ENCODE assay signal across 1 cellular context in the genomic region with DNA sequence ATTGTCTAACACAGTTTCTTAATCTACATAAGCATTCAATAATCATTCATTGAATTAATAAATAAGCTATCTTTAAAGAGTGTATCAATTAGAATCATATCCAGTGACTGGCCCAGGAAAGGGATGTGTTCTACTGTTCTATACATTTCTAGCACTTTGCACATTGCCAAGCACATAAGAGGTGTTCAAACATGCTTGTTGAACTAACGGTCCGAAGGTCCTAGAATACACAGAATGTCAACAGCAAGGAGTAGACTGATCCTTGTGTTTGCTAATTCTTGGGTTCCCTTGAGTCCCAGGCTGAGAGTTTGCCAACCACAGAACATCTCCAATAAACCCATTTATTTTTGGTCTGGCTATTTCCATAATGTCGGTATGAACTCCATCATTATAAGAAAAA.
TF ChIP-seq lines count a peak whose summit lies in the region.

No MANE protein-coding gene starts in this region.

TF ChIP-seq in HepG2, 621 proteins besides CTCF, POLR2A, EP300 and RAD21 (continued from another document):
- TF ChIP-seq, protein P1, sequence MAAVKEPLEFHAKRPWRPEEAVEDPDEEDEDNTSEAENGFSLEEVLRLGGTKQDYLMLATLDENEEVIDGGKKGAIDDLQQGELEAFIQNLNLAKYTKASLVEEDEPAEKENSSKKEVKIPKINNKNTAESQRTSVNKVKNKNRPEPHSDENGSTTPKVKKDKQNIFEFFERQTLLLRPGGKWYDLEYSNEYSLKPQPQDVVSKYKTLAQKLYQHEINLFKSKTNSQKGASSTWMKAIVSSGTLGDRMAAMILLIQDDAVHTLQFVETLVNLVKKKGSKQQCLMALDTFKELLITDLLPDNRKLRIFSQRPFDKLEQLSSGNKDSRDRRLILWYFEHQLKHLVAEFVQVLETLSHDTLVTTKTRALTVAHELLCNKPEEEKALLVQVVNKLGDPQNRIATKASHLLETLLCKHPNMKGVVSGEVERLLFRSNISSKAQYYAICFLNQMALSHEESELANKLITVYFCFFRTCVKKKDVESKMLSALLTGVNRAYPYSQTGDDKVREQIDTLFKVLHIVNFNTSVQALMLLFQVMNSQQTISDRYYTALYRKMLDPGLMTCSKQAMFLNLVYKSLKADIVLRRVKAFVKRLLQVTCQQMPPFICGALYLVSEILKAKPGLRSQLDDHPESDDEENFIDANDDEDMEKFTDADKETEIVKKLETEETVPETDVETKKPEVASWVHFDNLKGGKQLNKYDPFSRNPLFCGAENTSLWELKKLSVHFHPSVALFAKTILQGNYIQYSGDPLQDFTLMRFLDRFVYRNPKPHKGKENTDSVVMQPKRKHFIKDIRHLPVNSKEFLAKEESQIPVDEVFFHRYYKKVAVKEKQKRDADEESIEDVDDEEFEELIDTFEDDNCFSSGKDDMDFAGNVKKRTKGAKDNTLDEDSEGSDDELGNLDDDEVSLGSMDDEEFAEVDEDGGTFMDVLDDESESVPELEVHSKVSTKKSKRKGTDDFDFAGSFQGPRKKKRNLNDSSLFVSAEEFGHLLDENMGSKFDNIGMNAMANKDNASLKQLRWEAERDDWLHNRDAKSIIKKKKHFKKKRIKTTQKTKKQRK (IDR thresholded peaks at IDR 0.05; ENCODE audit: low read length), result no peak
- TF ChIP-seq, protein P2, sequence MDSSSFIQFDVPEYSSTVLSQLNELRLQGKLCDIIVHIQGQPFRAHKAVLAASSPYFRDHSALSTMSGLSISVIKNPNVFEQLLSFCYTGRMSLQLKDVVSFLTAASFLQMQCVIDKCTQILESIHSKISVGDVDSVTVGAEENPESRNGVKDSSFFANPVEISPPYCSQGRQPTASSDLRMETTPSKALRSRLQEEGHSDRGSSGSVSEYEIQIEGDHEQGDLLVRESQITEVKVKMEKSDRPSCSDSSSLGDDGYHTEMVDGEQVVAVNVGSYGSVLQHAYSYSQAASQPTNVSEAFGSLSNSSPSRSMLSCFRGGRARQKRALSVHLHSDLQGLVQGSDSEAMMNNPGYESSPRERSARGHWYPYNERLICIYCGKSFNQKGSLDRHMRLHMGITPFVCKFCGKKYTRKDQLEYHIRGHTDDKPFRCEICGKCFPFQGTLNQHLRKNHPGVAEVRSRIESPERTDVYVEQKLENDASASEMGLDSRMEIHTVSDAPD (CRISPR knock-in tag; IDR thresholded peaks at IDR 0.05), result no peak
- TF ChIP-seq BCL6 (CRISPR knock-in tag; IDR thresholded peaks at IDR 0.05) (no peak), NR2F2 (IDR thresholded peaks at IDR 0.05; ENCODE audit: borderline replicate concordance, low read depth) (no peak), HNF4A (CRISPR knock-in tag; IDR thresholded peaks at IDR 0.05) (peak; percentile 17; the same call in 1 of the 2 replicates), CEBPB (IDR thresholded peaks at IDR 0.05; ENCODE audit: borderline replicate concordance, low read depth, low read length) (no peak), FOXA3 (CRISPR knock-in tag; IDR thresholded peaks at IDR 0.05) (peak; percentile 47; the same call in 1 of the 2 replicates)
- TF ChIP-seq, protein P3, sequence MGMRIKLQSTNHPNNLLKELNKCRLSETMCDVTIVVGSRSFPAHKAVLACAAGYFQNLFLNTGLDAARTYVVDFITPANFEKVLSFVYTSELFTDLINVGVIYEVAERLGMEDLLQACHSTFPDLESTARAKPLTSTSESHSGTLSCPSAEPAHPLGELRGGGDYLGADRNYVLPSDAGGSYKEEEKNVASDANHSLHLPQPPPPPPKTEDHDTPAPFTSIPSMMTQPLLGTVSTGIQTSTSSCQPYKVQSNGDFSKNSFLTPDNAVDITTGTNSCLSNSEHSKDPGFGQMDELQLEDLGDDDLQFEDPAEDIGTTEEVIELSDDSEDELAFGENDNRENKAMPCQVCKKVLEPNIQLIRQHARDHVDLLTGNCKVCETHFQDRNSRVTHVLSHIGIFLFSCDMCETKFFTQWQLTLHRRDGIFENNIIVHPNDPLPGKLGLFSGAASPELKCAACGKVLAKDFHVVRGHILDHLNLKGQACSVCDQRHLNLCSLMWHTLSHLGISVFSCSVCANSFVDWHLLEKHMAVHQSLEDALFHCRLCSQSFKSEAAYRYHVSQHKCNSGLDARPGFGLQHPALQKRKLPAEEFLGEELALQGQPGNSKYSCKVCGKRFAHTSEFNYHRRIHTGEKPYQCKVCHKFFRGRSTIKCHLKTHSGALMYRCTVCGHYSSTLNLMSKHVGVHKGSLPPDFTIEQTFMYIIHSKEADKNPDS (CRISPR knock-in tag; IDR thresholded peaks at IDR 0.05), result no peak
TF ChIP-seq in HepG2: peak in this region for 4.
